Comparison of ENCODE assay signal across 21 cellular contexts in genomic region chr11:130712480-130712879, GRCh38.
"Had no signal": no experiment of that assay in that cellular context is flagged by ENCODE, and none has a peak within 500 bp of the region (broad histone marks: within the 10 kb centered on the region; RNA-seq: fewer than 3 reads in every experiment).

No MANE protein-coding gene starts in this region.

- H3K4me3 ChIP-seq: SJSA1, SK-N-MC had no signal

- H3K27ac ChIP-seq: SJSA1, SK-N-MC had no signal

- H3K36me3 Mint-ChIP-seq: IgD-negative memory B cell had no signal

- H3K27me3 Mint-ChIP-seq: IgD-negative memory B cell had no signal

- H3K4me1 Mint-ChIP-seq: IgD-negative memory B cell had no signal

- H3K4me3 Mint-ChIP-seq: IgD-negative memory B cell had no signal

- H3K27me3 ChIP-seq: SJSA1 had no signal

- DNase-seq: Kasumi-1, KG1, MM.1S, NCI-H1092 treated with DMSO at 0.1 percent for 48 hours, NCI-H1436, NCI-H187, NCI-H2029, NCI-H2081 treated with DMSO at 0.1 percent for 48 hours, NCI-H2171, NCI-H226, NCI-H446, NCI-H510A, NCI-H524 treated with DMSO at 0.1 percent for 48 hours, NCI-H69, NCI-H774, Right ventricle myocardium superior, RPMI8226, SIG-M5 had no signal

- H3K36me3 ChIP-seq: SJSA1 had no signal

- H3K9me3 ChIP-seq: SJSA1 had no signal

- H3K4me1 ChIP-seq: SJSA1 had no signal

- H3K27ac Mint-ChIP-seq: IgD-negative memory B cell had no signal
